ENCODE assay signal across 26 cellular contexts in genomic region chr5:58979090-58979489, GRCh38.
"Had no signal": no experiment of that assay in that cellular context is flagged by ENCODE, and none has a peak within 500 bp of the region (broad histone marks: within the 10 kb centered on the region; RNA-seq: fewer than 3 reads in every experiment).

No MANE protein-coding gene starts in this region.

- ATAC-seq: foreskin keratinocyte, lower lobe of right lung, right lobe of liver, WTC11 had no signal

- H3K4me1 Mint-ChIP-seq: immature natural killer cell, nephron had no signal

- H3K4me3 Mint-ChIP-seq: activated naive CD4-positive, alpha-beta T cell treated with anti-CD3 and anti-CD28 coated beads, Interleukin-2, amount 10 ng/mL, durations not matched to agents 7 days and 5 days; activated naive CD8-positive, alpha-beta T cell treated with anti-CD3 and anti-CD28 coated beads, Interleukin-2, amount 10 ng/mL, durations not matched to agents 7 days and 5 days; immature natural killer cell; nephron; stimulated activated naive CD8-positive, alpha-beta T cell treated with anti-CD3 and anti-CD28 coated beads, Interleukin-15, Interleukin-2, amounts not matched to agents 100 ng/mL and 50 ng/mL, for 24 hours; WTC11 had no signal

- DNase-seq: activated CD4-positive, alpha-beta T cell treated with anti-CD3 and anti-CD28 coated beads for 1 hour; activated CD8-positive, alpha-beta memory T cell treated with anti-CD3 and anti-CD28 coated beads for 24 hours; activated gamma-delta T cell; activated naive CD4-positive, alpha-beta T cell treated with anti-CD3 and anti-CD28 coated beads, Interleukin-2, amount 10 ng/mL, durations not matched to agents 7 days and 5 days; activated naive CD8-positive, alpha-beta T cell treated with anti-CD3 and anti-CD28 coated beads, Interleukin-2, amount 10 ng/mL, durations not matched to agents 7 days and 5 days; brain microvascular endothelial cell; caudate nucleus; cortex of kidney; foreskin keratinocyte; heart left ventricle; hypothalamus; immature natural killer cell; kidney; lower lobe of right lung; mesenchymal stem cell; posterior cingulate gyrus; right lobe of liver; stimulated activated CD4-positive, alpha-beta T cell treated with anti-CD3 and anti-CD28 coated beads, Interleukin-2, amount 100 ng/mL, for 48 hours; T-helper 2 cell; trophoblast cell had no signal

- H3K4me3 ChIP-seq: ascending aorta, heart left ventricle, lower lobe of right lung, right lobe of liver, thoracic aorta had no signal

- H3K9me3 ChIP-seq: ascending aorta, heart left ventricle, lower lobe of right lung, right lobe of liver, thoracic aorta had no signal

- H3K27ac Mint-ChIP-seq: activated naive CD4-positive, alpha-beta T cell treated with anti-CD3 and anti-CD28 coated beads, Interleukin-2, amount 10 ng/mL, durations not matched to agents 7 days and 5 days; activated naive CD8-positive, alpha-beta T cell treated with anti-CD3 and anti-CD28 coated beads, Interleukin-2, amount 10 ng/mL, durations not matched to agents 7 days and 5 days; immature natural killer cell; nephron; stimulated activated naive CD8-positive, alpha-beta T cell treated with anti-CD3 and anti-CD28 coated beads, Interleukin-15, Interleukin-2, amounts not matched to agents 100 ng/mL and 50 ng/mL, for 24 hours; WTC11 had no signal

- H3K4me1 ChIP-seq: ascending aorta, foreskin keratinocyte, lower lobe of right lung, right lobe of liver had no signal

- H3K27ac ChIP-seq: ascending aorta, brain microvascular endothelial cell, foreskin keratinocyte, heart left ventricle, lower lobe of right lung, right lobe of liver, thoracic aorta had no signal

- H3K27me3 Mint-ChIP-seq: activated naive CD4-positive, alpha-beta T cell treated with anti-CD3 and anti-CD28 coated beads, Interleukin-2, amount 10 ng/mL, durations not matched to agents 7 days and 5 days; activated naive CD8-positive, alpha-beta T cell treated with anti-CD3 and anti-CD28 coated beads, Interleukin-2, amount 10 ng/mL, durations not matched to agents 7 days and 5 days; stimulated activated naive CD8-positive, alpha-beta T cell treated with anti-CD3 and anti-CD28 coated beads, Interleukin-15, Interleukin-2, amounts not matched to agents 100 ng/mL and 50 ng/mL, for 24 hours had no signal

- FAIRE-seq: endothelial cell of umbilical vein, kidney had no signal

- H3K9me3 Mint-ChIP-seq: activated naive CD4-positive, alpha-beta T cell treated with anti-CD3 and anti-CD28 coated beads, Interleukin-2, amount 10 ng/mL, durations not matched to agents 7 days and 5 days; activated naive CD8-positive, alpha-beta T cell treated with anti-CD3 and anti-CD28 coated beads, Interleukin-2, amount 10 ng/mL, durations not matched to agents 7 days and 5 days; immature natural killer cell; nephron; stimulated activated naive CD8-positive, alpha-beta T cell treated with anti-CD3 and anti-CD28 coated beads, Interleukin-15, Interleukin-2, amounts not matched to agents 100 ng/mL and 50 ng/mL, for 24 hours had no signal
